In genomic region chr9:104860280-104860679, GRCh38 we compare ENCODE assay signal across 13 cellular contexts.
DNase-seq lines count a peak whose midpoint lies in the region; ATAC-seq, FAIRE-seq and TF ChIP-seq lines count a peak whose summit lies in the region.
"Had no signal": no experiment of that assay in that cellular context is flagged by ENCODE, and none has a peak within 500 bp of the region (broad histone marks: within the 10 kb centered on the region; RNA-seq: fewer than 3 reads in every experiment).

No MANE protein-coding gene starts in this region.

- intact Hi-C loops in HepG2 (cut with micrococcal nuclease; ENCODE audit: unreplicated experiment), result loop anchor here (5.0 kb wide), 1 partner anchor 52 kb away; no protein-coding TSS in a partner anchor

- TF ChIP-seq CTCF in liver (IDR thresholded peaks at IDR 0.05; ENCODE audit: low read depth, low read length, missing input control), result no peak
- TF ChIP-seq CTCF in HepG2 (CRISPR knock-in tag; IDR thresholded peaks at IDR 0.05), result no peak

- H3K9me3 ChIP-seq in liver (ENCODE audit: control insufficient read depth in 4 of 4, low read length in 3 of 4) (no peaks in the 10 kb centered on the region), HepG2 (ENCODE audit: low read length) (no peaks in the 10 kb centered on the region)
- H3K9me3 ChIP-seq: A549 had no signal

- H3K9ac ChIP-seq in liver (ENCODE audit: low read depth in 1 of 2, low read length in 2 of 2) (no peak overlapping the region), HepG2 (ENCODE audit: insufficient read depth, low read depth, low read length) (no peak overlapping the region)

- H3K79me2 ChIP-seq in HepG2 (ENCODE audit: insufficient read depth, low read length), result peaks cover 41% of the 10 kb centered on the region

- no peak overlapping the region for H3K4me2 ChIP-seq in HepG2 (ENCODE audit: low read depth, low read length)
- H3K4me2 ChIP-seq: A549 had no signal

- ATAC-seq in HepG2 (no peak), GM18909 (IDR thresholded peaks at IDR 0.05; ENCODE audit: poor library complexity, unreplicated experiment) (no peak), GM19324 (IDR thresholded peaks at IDR 0.05; ENCODE audit: low FRiP score, unreplicated experiment) (no peak)
- ATAC-seq: A549; activated naive CD4-positive, alpha-beta T cell treated with anti-CD3 and anti-CD28 coated beads, Interleukin-2, amount 50 U/mL, for 72 hours had no signal

- CTCF ChIA-PET in HepG2 (lab: Yijun Ruan, JAX; ENCODE audit: low intra/inter-chr PET ratio, low total read pairs), result no interaction called here

- TF ChIP-seq POLR2A in HepG2 (IDR thresholded peaks at IDR 0.05; ENCODE audit: insufficient read depth in 1 of 2, low read depth in 2 of 2, low read length in 2 of 2), result no peak

- no peak for FAIRE-seq in HepG2 (lab: Jason Lieb, UNC)
- FAIRE-seq in frontal cortex (lab: Jason Lieb, UNC), result no peak
- FAIRE-seq: A549 had no signal

- H3K4me3 ChIP-seq in liver (ENCODE audit: low read depth in 1 of 3, low read length in 3 of 3) (no peak overlapping the region), HepG2 (replicated peaks in 1 of 3; ENCODE audit: insufficient read depth in 1 of 3, low read depth in 2 of 3, low read length in 3 of 3) (no peak overlapping the region)
- H3K4me3 ChIP-seq: A549 had no signal

- H2AFZ ChIP-seq in HepG2 (ENCODE audit: low read length), result no peak overlapping the region

- POLR2A ChIA-PET in HepG2 (lab: Yijun Ruan, JAX), result interaction anchor here (0.6 to 1.5 kb wide), 2 partner anchors 40 to 558 kb away, joined by 3 read pairs; no protein-coding TSS in a partner anchor

- H3K36me3 ChIP-seq in liver (ENCODE audit: control insufficient read depth in 4 of 4, insufficient read depth in 3 of 4, low read depth in 1 of 4, low read length in 3 of 4) (peaks cover 5 to 56% (median 38%) of the 10 kb centered on the region in 4 donors), HepG2 (replicated peaks in 1 of 2; ENCODE audit: control insufficient read depth in 1 of 2, insufficient read depth in 2 of 2, low read length in 2 of 2) (peaks cover 22 to 73% of the 10 kb centered on the region in 2 experiments)

- no peak for DNase-seq in HepG2 (ENCODE audit: low spot score)
- peak; percentile 93 for DNase-seq in NOMO-1 treated with DMSO at 0.1 percent for 48 hours (lab: John Stamatoyannopoulos, UW; ENCODE audit: unreplicated experiment)
- peak; percentile 95 for DNase-seq in fibroblast of peridontal ligament (ENCODE audit: extremely low read depth)
- no peak for DNase-seq in frontal cortex (ENCODE audit: low spot score in 2 of 2)
- no peak for DNase-seq in SHP77 treated with DMSO at 0.1 percent for 48 hours (lab: John Stamatoyannopoulos, UW)
- DNase-seq: EL, NCI-H1105, NCI-H774 had no signal

- 27% methylated on average over 2 of the region's 2 CpGs for WGBS in liver
- 79% methylated on average over 2 of the region's 2 CpGs for WGBS in HepG2 (ENCODE audit: low lambda C conversion rate)

- in situ Hi-C loops in HepG2 (cut with HindIII; ENCODE audit: extremely low pct_ligation_motif_present, low pct_unique_long_range_greater_than_20kb), result loop anchor here (5.0 to 10.0 kb wide), 2 partner anchors 297 to 555 kb away; no protein-coding TSS in a partner anchor

- H3K27me3 ChIP-seq in liver (ENCODE audit: control insufficient read depth in 4 of 4, insufficient read depth in 4 of 4, low read length in 3 of 4) (no peaks in the 10 kb centered on the region), HepG2 (ENCODE audit: control insufficient read depth in 1 of 2, insufficient read depth in 2 of 2, low read length in 2 of 2) (no peaks in the 10 kb centered on the region)

- BruUV-seq in HepG2 (replicated peaks; lab: Mats Ljungman, UMichigan), result no TSS peak

- TF ChIP-seq EP300 in HepG2 (IDR thresholded peaks at IDR 0.05; ENCODE audit: low read depth in 2 of 2, low read length in 2 of 2) (no peak), HepG2 (CRISPR knock-in tag; IDR thresholded peaks at IDR 0.05; ENCODE audit: borderline replicate concordance) (no peak)

- H3K27ac ChIP-seq in liver (ENCODE audit: low read depth in 1 of 2, low read length in 2 of 2) (peak overlapping the region; percentile 14 to 17), HepG2 (ENCODE audit: extremely low read length, insufficient read depth, low read length) (no peak overlapping the region)
- H3K27ac ChIP-seq: A549 had no signal

- TF ChIP-seq RAD21 in liver (IDR thresholded peaks at IDR 0.05) (peak in 1 of 2 donors; percentile 22), HepG2 (CRISPR knock-in tag; IDR thresholded peaks at IDR 0.05) (no peak)

- H3K4me1 ChIP-seq in liver (ENCODE audit: control insufficient read depth in 4 of 4, insufficient read depth in 4 of 4, low read length in 3 of 4), result peaks cover 7 to 50% (median 28%) of the 10 kb centered on the region in 4 donors
- peaks cover 76% of the 10 kb centered on the region for H3K4me1 ChIP-seq in HepG2 (ENCODE audit: insufficient read depth, low read length)

- H4K20me1 ChIP-seq in HepG2 (ENCODE audit: insufficient read depth, low read length), result peaks cover 11% of the 10 kb centered on the region

TF ChIP-seq in liver, 16 proteins besides CTCF, POLR2A, EP300 and RAD21:
- TF ChIP-seq TAF1 (conservative IDR thresholded peaks at IDR 0.05), result no peak
- TF ChIP-seq SP1 (IDR thresholded peaks at IDR 0.05), result no peak
- TF ChIP-seq FOXA2 (IDR thresholded peaks at IDR 0.05), result no peak
- TF ChIP-seq REST (IDR thresholded peaks at IDR 0.05), result no peak
- TF ChIP-seq FOXA1 (IDR thresholded peaks at IDR 0.05), result no peak
- TF ChIP-seq RXRA (IDR thresholded peaks at IDR 0.05), result peak in 1 of 2 donors; percentile 39
- TF ChIP-seq YY1 (IDR thresholded peaks at IDR 0.05), result no peak

TF ChIP-seq in HepG2, 621 proteins besides CTCF, POLR2A, EP300 and RAD21:
- no peak for TF ChIP-seq DPF2 (CRISPR knock-in tag; IDR thresholded peaks at IDR 0.05; ENCODE audit: borderline replicate concordance, low read depth)
- TF ChIP-seq FIP1L1 (IDR thresholded peaks at IDR 0.05; ENCODE audit: borderline replicate concordance, insufficient read depth, low read depth, low read length), result no peak
- TF ChIP-seq HNRNPUL1 (IDR thresholded peaks at IDR 0.05; ENCODE audit: low read depth, low read length), result no peak
- TF ChIP-seq REST (IDR thresholded peaks at IDR 0.05; ENCODE audit: borderline replicate concordance in 1 of 2, low read depth in 1 of 2, low read length in 2 of 2), result no peak
- TF ChIP-seq ESRRA (CRISPR knock-in tag; IDR thresholded peaks at IDR 0.05; ENCODE audit: low read depth), result no peak
- no peak for TF ChIP-seq PCBP2 (optimal IDR thresholded peaks at IDR 0.05; ENCODE audit: low read depth, low read length, poor library complexity, severe bottlenecking)
- no peak for TF ChIP-seq TERF1 (CRISPR knock-in tag; IDR thresholded peaks at IDR 0.05)
- TF ChIP-seq SALL2 (CRISPR knock-in tag; IDR thresholded peaks at IDR 0.05), result no peak
- no peak for TF ChIP-seq ZNF180 (CRISPR knock-in tag; IDR thresholded peaks at IDR 0.05; ENCODE audit: borderline replicate concordance, low read depth)
- TF ChIP-seq RBFOX2 (IDR thresholded peaks at IDR 0.05; ENCODE audit: low read depth, low read length), result no peak
- no peak for TF ChIP-seq FOXA1 (IDR thresholded peaks at IDR 0.05)
- TF ChIP-seq FOXA1 (CRISPR knock-in tag; IDR thresholded peaks at IDR 0.05), result no peak
- TF ChIP-seq ZNF629 (CRISPR knock-in tag; conservative IDR thresholded peaks at IDR 0.05), result no peak

Comparison
In these comparisons a context has a peak if more than half of its experiments do, and no peak if none do; other contexts are left out.
1. DNase-seq: peak in NOMO-1 treated with DMSO at 0.1 percent for 48 hours (single experiment) and fibroblast of peridontal ligament (single experiment); none in HepG2 (single experiment), frontal cortex (0 of 2) and SHP77 treated with DMSO at 0.1 percent for 48 hours (single experiment).